38 cellular contexts compared by ENCODE assay signal in the genomic region with DNA sequence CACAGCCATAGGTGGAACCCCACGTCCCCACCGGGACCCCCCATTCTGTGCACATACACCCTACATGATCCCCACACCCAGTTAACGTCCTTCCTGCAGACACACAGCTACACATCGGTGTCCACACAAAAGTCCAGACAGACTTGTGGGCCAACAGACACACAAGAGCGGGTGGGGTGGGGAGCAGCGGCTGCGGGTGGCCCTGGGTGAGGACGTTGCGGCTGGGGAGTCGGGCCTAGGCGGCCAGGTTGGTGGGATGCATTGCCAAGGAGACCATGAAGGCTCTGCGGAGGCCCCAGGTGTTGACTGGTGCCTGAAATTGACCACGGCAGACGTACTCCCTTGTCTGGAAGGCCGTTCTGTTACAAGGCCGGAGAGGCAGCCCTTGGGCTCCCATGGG. TPM values are rescaled to one million over a fixed set of nuclear protein-coding genes. Genes with fewer than 3 reads are reported as not detected.
"Had no signal": no experiment of that assay in that cellular context is flagged by ENCODE, and none has a peak within 500 bp of the region (broad histone marks: within the 10 kb centered on the region; RNA-seq: fewer than 3 reads in every experiment).

No MANE protein-coding gene starts in this region.

- H3K36me3 ChIP-seq: ascending aorta, breast epithelium, Peyer's patch had no signal

- H3K27me3 Mint-ChIP-seq: activated CD4-positive, alpha-beta memory T cell treated with anti-CD3 and anti-CD28 coated beads for 36 hours; activated naive CD8-positive, alpha-beta T cell treated with anti-CD3 and anti-CD28 coated beads for 36 hours had no signal

- H3K27ac Mint-ChIP-seq: activated B cell treated with CpG ODN at 0.5 μM for 24 hours; activated CD4-positive, alpha-beta memory T cell treated with anti-CD3 and anti-CD28 coated beads for 36 hours; activated naive CD8-positive, alpha-beta T cell treated with anti-CD3 and anti-CD28 coated beads for 36 hours; activated T-helper 1 cell treated with anti-CD3 and anti-CD28 coated beads, Interleukin-12 subunit alpha, Interleukin-12 subunit beta, Interleukin-2, Interleukin-4 antibody, amounts not matched to agents 30 ng/mL and 10 ng/mL and 1 ng/mL, durations not matched to agents 14 hours and 24 hours and 36 hours had no signal

- H3K36me3 Mint-ChIP-seq: activated CD4-positive, alpha-beta memory T cell treated with anti-CD3 and anti-CD28 coated beads for 36 hours; activated naive CD8-positive, alpha-beta T cell treated with anti-CD3 and anti-CD28 coated beads for 36 hours had no signal

- H3K4me3 Mint-ChIP-seq: activated B cell treated with CpG ODN at 0.5 μM for 24 hours; activated CD4-positive, alpha-beta memory T cell treated with anti-CD3 and anti-CD28 coated beads for 36 hours; activated naive CD8-positive, alpha-beta T cell treated with anti-CD3 and anti-CD28 coated beads for 36 hours; activated T-cell treated with anti-CD3 and anti-CD28 coated beads, Interleukin-2, amount 50 U/mL, for 4 hours; activated T-helper 1 cell treated with anti-CD3 and anti-CD28 coated beads, Interleukin-12 subunit alpha, Interleukin-12 subunit beta, Interleukin-2, Interleukin-4 antibody, amounts not matched to agents 30 ng/mL and 10 ng/mL and 1 ng/mL, durations not matched to agents 14 hours and 24 hours and 36 hours had no signal

- H3K4me3 ChIP-seq: ascending aorta, breast epithelium, Peyer's patch had no signal

- H3K4me1 ChIP-seq: ascending aorta had no signal

- H3K9me3 ChIP-seq: ascending aorta, breast epithelium, Peyer's patch had no signal

- H3K9me3 Mint-ChIP-seq: activated B cell treated with CpG ODN at 0.5 μM for 24 hours; activated CD4-positive, alpha-beta memory T cell treated with anti-CD3 and anti-CD28 coated beads for 36 hours; activated naive CD8-positive, alpha-beta T cell treated with anti-CD3 and anti-CD28 coated beads for 36 hours; activated T-cell treated with anti-CD3 and anti-CD28 coated beads, Interleukin-2, amount 50 U/mL, for 4 hours; activated T-helper 1 cell treated with anti-CD3 and anti-CD28 coated beads, Interleukin-12 subunit alpha, Interleukin-12 subunit beta, Interleukin-2, Interleukin-4 antibody, amounts not matched to agents 30 ng/mL and 10 ng/mL and 1 ng/mL, durations not matched to agents 14 hours and 24 hours and 36 hours had no signal

- DNase-seq: activated B cell treated with CpG ODN at 0.5 μM for 24 hours; activated CD4-positive, alpha-beta memory T cell treated with anti-CD3 and anti-CD28 coated beads for 36 hours; activated CD4-positive, alpha-beta T cell treated with anti-CD3 and anti-CD28 coated beads for 4 hours; activated CD4-positive, alpha-beta T cell treated with anti-CD3 and anti-CD28 coated beads, Interleukin-2, amount 50 U/mL, for 1 hour; activated CD4-positive, CD25-positive, alpha-beta regulatory T cell treated with anti-CD3 and anti-CD28 coated beads, Interleukin-2, amount 50 U/mL, for 72 hours; activated CD8-positive, alpha-beta memory T cell treated with anti-CD3 and anti-CD28 coated beads, Interleukin-2, amount 50 U/mL, for 4 hours; activated gamma-delta T cell treated with Interleukin-2 at 50 U/mL for 16 hours; activated naive CD4-positive, alpha-beta T cell treated with anti-CD3 and anti-CD28 coated beads, Interleukin-2, amount 50 U/mL, for 16 hours; activated naive CD8-positive, alpha-beta T cell treated with anti-CD3 and anti-CD28 coated beads for 36 hours; activated T-cell treated with anti-CD3 and anti-CD28 coated beads for 4 hours; activated T-cell treated with anti-CD3 and anti-CD28 coated beads, Interleukin-2, amount 50 U/mL, for 4 hours; amygdala; cerebellar nuclear complex; Kasumi-1; MM.1S; MV-4-11; NCI-H1092; NCI-H1436 treated with DMSO at 0.1 percent for 48 hours; NCI-H187; NCI-H2029 treated with DMSO at 0.1 percent for 48 hours; NCI-H2107; NCI-H2171; NCI-H510A; NCI-H526; NCI-H748 treated with DMSO at 0.1 percent for 48 hours; NK-92 treated with Interleukin-12 subunit alpha and Interleukin-12 subunit beta, amount 100 ng/mL, for 24 hours; PC-3; Peyer's patch; Right ventricle myocardium superior; RPMI8226; SW 1271; T-helper 1 cell; T-helper 2 cell; T-helper 9 cell had no signal

- H3K27ac ChIP-seq: ascending aorta, breast epithelium, Peyer's patch, VCaP had no signal

- H3K27me3 ChIP-seq: ascending aorta, Peyer's patch had no signal

RNA-seq across cellular contexts. Expression of gene DPEP1, which starts 8.7 kb away (rescaled TPM):
- total RNA-seq: activated B cell treated with CpG ODN at 0.5 μM for 24 hours; activated CD4-positive, alpha-beta memory T cell treated with anti-CD3 and anti-CD28 coated beads for 36 hours; activated T-cell treated with anti-CD3 and anti-CD28 coated beads, Interleukin-2, amount 50 U/mL, for 4 hours; activated T-helper 1 cell treated with anti-CD3 and anti-CD28 coated beads, Interleukin-12 subunit alpha, Interleukin-12 subunit beta, Interleukin-2, Interleukin-4 antibody, amounts not matched to agents 30 ng/mL and 10 ng/mL and 1 ng/mL, durations not matched to agents 14 hours and 24 hours and 36 hours; ascending aorta; PC-3; Right ventricle myocardium superior had no signal

RNA-seq across cellular contexts. Expression of gene CPNE7, which starts 29.2 kb away (rescaled TPM):
- total RNA-seq: ascending aorta, Right ventricle myocardium superior had no signal
